In genomic region chr17:75036643-75037268, GRCh38 we compare ENCODE assay signal across 8 cellular contexts. TPM values are rescaled to one million over a fixed set of nuclear protein-coding genes. Genes with fewer than 3 reads are reported as not detected.
A peak's percentile ranks its signal among the peaks of the same experiment; 100 is the strongest.
DNase-seq lines count a peak whose midpoint lies in the region; ATAC-seq and TF ChIP-seq lines count a peak whose summit lies in the region.

No MANE protein-coding gene starts in this region.

- peak overlapping the region; percentile 98 for H3K27ac Mint-ChIP-seq in WTC11

- H2AK5ac ChIP-seq in mesenchymal stem cell (ENCODE audit: low read length, severe bottlenecking): no peak overlapping the region

- peaks cover 8% of the 10 kb centered on the region for H3K79me1 ChIP-seq in mesenchymal stem cell (replicated peaks; ENCODE audit: low read length, poor library complexity, severe bottlenecking)

- peak overlapping the region; percentile 19 for H3K4me3 Mint-ChIP-seq in WTC11

- H3K4me1 Mint-ChIP-seq in WTC11: peaks cover 36% of the 10 kb centered on the region

- no peak overlapping the region for H3K18ac ChIP-seq in mesenchymal stem cell (ENCODE audit: low read depth in 1 of 2, low read length in 2 of 2)

- no peak for TF ChIP-seq CTCF in WTC11 (IDR thresholded peaks at IDR 0.05)
- TF ChIP-seq CTCF in smooth muscle cell (IDR thresholded peaks at IDR 0.05; ENCODE audit: borderline replicate concordance, insufficient read depth, poor library complexity, severe bottlenecking): no peak

- H3K14ac ChIP-seq in mesenchymal stem cell (ENCODE audit: low read length in 2 of 2): no peak overlapping the region

- peak overlapping the region; percentile 99 for H3K9ac ChIP-seq in mesenchymal stem cell (ENCODE audit: low read length)
- no peak overlapping the region for H3K9ac ChIP-seq in smooth muscle cell (ENCODE audit: low read depth)

- H3K9me3 ChIP-seq in mesenchymal stem cell (ENCODE audit: control insufficient read depth, low read length) (no peaks in the 10 kb centered on the region), smooth muscle cell (replicated peaks; ENCODE audit: low read depth) (no peaks in the 10 kb centered on the region)

- ATAC-seq in WTC11: 0 out of 2 replicates have a peak, but pooled peaks have one; percentile 1

- no peak overlapping the region for H2BK12ac ChIP-seq in mesenchymal stem cell (ENCODE audit: low read length in 2 of 2)

- CTCF ChIA-PET in WTC11 (lab: Charles Lee): interaction anchor here (0.6 to 3.5 kb wide), 10 partner anchors 18 to 1785 kb away, joined by 3 to 38 read pairs (median 4); partner anchors contain the start of genes CDR2L and HID1

- H3K4me3 ChIP-seq in mesenchymal stem cell (ENCODE audit: insufficient read depth in 1 of 2, low read depth in 1 of 2, low read length in 2 of 2) (peak overlapping the region in 1 of 2 experiments; percentile 51), smooth muscle cell (no peak overlapping the region)

- H3K27me3 Mint-ChIP-seq in WTC11 (ENCODE audit: low read depth): peaks cover 13% of the 10 kb centered on the region

- peak; percentile 36 for DNase-seq in HuH-7 (ENCODE audit: low spot score)
- DNase-seq in WTC11 (ENCODE audit: low spot score): peak; percentile 53
- peak; percentile 98 for DNase-seq in central memory CD4-positive, alpha-beta T cell
- DNase-seq in mesenchymal stem cell: no peak
- DNase-seq in stimulated activated CD8-positive, alpha-beta memory T cell treated with anti-CD3 and anti-CD28 coated beads, Interleukin-15, amount 100 ng/mL, for 48 hours (ENCODE audit: low read depth in 2 of 2): peak; percentile 51 to 70
- DNase-seq in smooth muscle cell (lab: John Stamatoyannopoulos, UW; ENCODE audit: unreplicated experiment): no peak
- DNase-seq in GM19240 (ENCODE audit: insufficient read length, low spot score): no peak
- DNase-seq in MV-4-11 (lab: John Stamatoyannopoulos, UW): no peak

- WGBS in mesenchymal stem cell: 95% methylated on average over 27 of the region's 27 CpGs
- 92% methylated on average over 27 of the region's 27 CpGs for WGBS in smooth muscle cell (ENCODE audit: low lambda C conversion rate)

- peaks cover 13% of the 10 kb centered on the region for H3F3A ChIP-seq in smooth muscle cell (ENCODE audit: low read depth)

- no peak overlapping the region for H2BK5ac ChIP-seq in mesenchymal stem cell (ENCODE audit: low read depth, low read length, poor library complexity, severe bottlenecking)

- H3K27me3 ChIP-seq in mesenchymal stem cell (ENCODE audit: control insufficient read depth in 1 of 2, insufficient read depth in 1 of 2, low read length in 2 of 2): no peaks in the 10 kb centered on the region
- H3K27me3 ChIP-seq in smooth muscle cell (ENCODE audit: low read depth): no peaks in the 10 kb centered on the region

- no peak overlapping the region for H3K27ac ChIP-seq in mesenchymal stem cell (ENCODE audit: low read length, poor library complexity, severe bottlenecking)
- H3K27ac ChIP-seq in smooth muscle cell (ENCODE audit: low read depth): no peak overlapping the region

- no peaks in the 10 kb centered on the region for H3K79me2 ChIP-seq in smooth muscle cell (ENCODE audit: low read depth)

- peaks cover 36% of the 10 kb centered on the region for H3K36me3 Mint-ChIP-seq in WTC11

- H4K8ac ChIP-seq in mesenchymal stem cell (ENCODE audit: low read length): peak overlapping the region; percentile 45

- H4K91ac ChIP-seq in mesenchymal stem cell (ENCODE audit: low read length): no peak overlapping the region

- H3K36me3 ChIP-seq in mesenchymal stem cell (ENCODE audit: control insufficient read depth in 1 of 2, insufficient read depth in 2 of 2, low read depth in 1 of 2, low read length in 2 of 2) (peaks cover 33 to 41% of the 10 kb centered on the region in 2 experiments), smooth muscle cell (ENCODE audit: low read depth) (peaks cover 7% of the 10 kb centered on the region)

- no peaks in the 10 kb centered on the region for H4K20me1 ChIP-seq in smooth muscle cell (ENCODE audit: low read depth)

- H3K4me1 ChIP-seq in mesenchymal stem cell (ENCODE audit: control insufficient read depth, insufficient read depth, low read depth, low read length): peaks cover 17% of the 10 kb centered on the region
- H3K4me1 ChIP-seq in smooth muscle cell (ENCODE audit: low read depth): no peaks in the 10 kb centered on the region

- H2AFZ ChIP-seq in mesenchymal stem cell (ENCODE audit: low read depth, low read length) (no peak overlapping the region), smooth muscle cell (ENCODE audit: low read depth) (no peak overlapping the region)

- H2BK120ac ChIP-seq in mesenchymal stem cell (ENCODE audit: low read depth, low read length): no peak overlapping the region

- no peak overlapping the region for H3K4me2 ChIP-seq in mesenchymal stem cell (ENCODE audit: low read length, poor library complexity, severe bottlenecking)
- no peak overlapping the region for H3K4me2 ChIP-seq in smooth muscle cell

- H3K4ac ChIP-seq in mesenchymal stem cell (ENCODE audit: low read depth in 1 of 2, low read length in 2 of 2): no peak overlapping the region

- POLR2A ChIA-PET in WTC11 (lab: Charles Lee): interaction anchor here (1.3 kb wide), 1 partner anchor 10 kb away, joined by 3 read pairs; the partner anchor contains the start of gene ATP5PD

- no peaks in the 10 kb centered on the region for H3K9me3 Mint-ChIP-seq in WTC11

- H3K23ac ChIP-seq in mesenchymal stem cell (ENCODE audit: low read length in 2 of 2): no peak overlapping the region

- no peak overlapping the region for H2BK15ac ChIP-seq in mesenchymal stem cell (ENCODE audit: low read depth, poor library complexity, severe bottlenecking)

TF ChIP-seq in WTC11, 78 proteins besides CTCF, POLR2A, EP300 and RAD21:
- TF ChIP-seq ARID4B (CRISPR knock-in tag; IDR thresholded peaks at IDR 0.05; ENCODE audit: borderline replicate concordance) (no peak), TP53 (CRISPR knock-in tag; IDR thresholded peaks at IDR 0.05) (no peak), ZNF423 (CRISPR knock-in tag; IDR thresholded peaks at IDR 0.05) (no peak)

RNA-seq across cellular contexts. Expression of gene ATP5PD, which starts 10.0 kb away (rescaled TPM):
- total RNA-seq in WTC11 (2021): 383 to 427 TPM (median 419 TPM) in 3 replicates
- polyA plus RNA-seq in mesenchymal stem cell (2013, experiment 1 of 2): 488 TPM
- 495 TPM for polyA plus RNA-seq in mesenchymal stem cell (2013, experiment 2 of 2)
- total RNA-seq in smooth muscle cell: 233 and 309 TPM in 2 replicates
- 318 and 321 TPM in 2 replicates for polyA plus RNA-seq in smooth muscle cell

RNA-seq across cellular contexts. Expression of gene KCTD2, which starts 10.3 kb away (rescaled TPM):
- total RNA-seq in WTC11 (2021) (31.3 to 34.0 TPM (median 32.8 TPM) in 3 replicates), smooth muscle cell (18.2 and 27.3 TPM in 2 replicates)
- polyA plus RNA-seq in mesenchymal stem cell (2013, experiment 1 of 2): 11.7 TPM
- 11.8 TPM for polyA plus RNA-seq in mesenchymal stem cell (2013, experiment 2 of 2)
- 11.1 and 12.7 TPM in 2 replicates for polyA plus RNA-seq in smooth muscle cell

RNA-seq across cellular contexts. Expression of gene MRPL58, which starts 24.3 kb away (rescaled TPM):
- total RNA-seq in WTC11 (2021) (41.8 to 43.7 TPM (median 41.9 TPM) in 3 replicates), smooth muscle cell (36.8 and 75.6 TPM in 2 replicates)
- 30.1 TPM for polyA plus RNA-seq in mesenchymal stem cell (2013, experiment 1 of 2)
- polyA plus RNA-seq in mesenchymal stem cell (2013, experiment 2 of 2): 29.8 TPM
- 36.2 and 41.4 TPM in 2 replicates for polyA plus RNA-seq in smooth muscle cell

RNA-seq across cellular contexts. Expression of gene CDR2L, which starts 49.3 kb away (rescaled TPM):
- 28.6 to 31.3 TPM (median 31.0 TPM) in 3 replicates for total RNA-seq in WTC11 (2021)
- 30.2 TPM for polyA plus RNA-seq in mesenchymal stem cell (2013, experiment 1 of 2)
- polyA plus RNA-seq in mesenchymal stem cell (2013, experiment 2 of 2): 29.7 TPM
- total RNA-seq in smooth muscle cell: 35.9 and 40.7 TPM in 2 replicates
- polyA plus RNA-seq in smooth muscle cell: 37.8 and 39.9 TPM in 2 replicates

RNA-seq across cellular contexts. Expression of gene SLC16A5, which starts 51.0 kb away (rescaled TPM):
- total RNA-seq in WTC11 (2021): 32.4 to 33.5 TPM (median 33.1 TPM) in 3 replicates
- polyA plus RNA-seq in mesenchymal stem cell (2013, experiment 1 of 2): 12.9 TPM
- 12.0 TPM for polyA plus RNA-seq in mesenchymal stem cell (2013, experiment 2 of 2)
- total RNA-seq in smooth muscle cell: 11.1 and 17.1 TPM in 2 replicates
- 19.5 and 22.0 TPM in 2 replicates for polyA plus RNA-seq in smooth muscle cell

Comparison
In these comparisons a context has a peak if more than half of its experiments do, and no peak if none do; other contexts are left out.
1. DNase-seq: peak in HuH-7 (single experiment), WTC11 (single experiment), central memory CD4-positive, alpha-beta T cell (single experiment) and stimulated activated CD8-positive, alpha-beta memory T cell treated with anti-CD3 and anti-CD28 coated beads, Interleukin-15, amount 100 ng/mL, for 48 hours (2 of 2); none in mesenchymal stem cell (single experiment), smooth muscle cell (single experiment), GM19240 (single experiment) and MV-4-11 (single experiment).